Comparison of ENCODE assay signal across 1 cellular context in genomic region chr2:239789711-239790110, GRCh38.
TF ChIP-seq lines count a peak whose summit lies in the region.

No MANE protein-coding gene starts in this region.

TF ChIP-seq in HepG2, 621 proteins besides CTCF, POLR2A, EP300 and RAD21 (continued from another document):
- TF ChIP-seq ATF6 (CRISPR knock-in tag; conservative IDR thresholded peaks at IDR 0.05): no peak
TF ChIP-seq in HepG2: peak in this region for 0.
